In the genomic region with DNA sequence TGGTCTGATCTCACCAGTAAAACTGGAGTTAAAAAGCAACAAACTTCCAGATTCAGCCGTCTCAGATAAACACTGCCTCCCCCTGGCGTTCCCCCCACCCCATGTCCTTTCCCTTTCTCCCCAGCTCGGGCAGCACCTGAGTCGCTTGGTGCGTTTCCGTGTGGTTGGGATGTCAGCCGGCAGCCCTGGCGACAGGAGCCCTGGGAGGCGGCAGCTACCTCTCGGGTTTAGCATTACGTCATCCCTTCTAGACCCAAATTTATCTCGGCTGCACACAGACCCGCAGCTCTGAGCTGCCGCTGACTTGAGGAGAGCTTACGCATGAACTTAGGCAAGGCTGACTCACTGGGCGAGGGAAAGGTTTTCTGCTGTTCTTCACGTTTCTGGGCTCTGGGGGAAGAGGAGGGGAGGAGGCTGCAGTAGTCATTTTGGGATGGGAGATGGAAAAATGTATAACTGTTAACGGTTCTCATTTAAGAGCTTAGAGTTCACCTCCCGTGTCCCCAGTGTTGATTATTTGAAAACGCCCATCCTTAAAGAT, we compare ENCODE assay signal across 8 cellular contexts. TPM values are rescaled to one million over a fixed set of nuclear protein-coding genes. Genes with fewer than 3 reads are reported as not detected.
DNase-seq lines count a peak whose midpoint lies in the region; ATAC-seq and TF ChIP-seq lines count a peak whose summit lies in the region.

No MANE protein-coding gene starts in this region.

- ATAC-seq in GM19023 (IDR thresholded peaks at IDR 0.05; ENCODE audit: unreplicated experiment) (peak; percentile 42), HG03378 (IDR thresholded peaks at IDR 0.05; ENCODE audit: unreplicated experiment) (peak; percentile 77)
- ATAC-seq in natural killer cell treated with Interleukin-12 subunit alpha and Interleukin-12 subunit beta and Interleukin-15 and Interleukin-18, amount 100 ng/mL, for 72 hours, result peak in 1 of 2 donors; percentile 57

- H3K27ac Mint-ChIP-seq in activated T-helper 1 cell treated with anti-CD3 and anti-CD28 coated beads, Interleukin-12 subunit alpha, Interleukin-12 subunit beta, Interleukin-2, Interleukin-4 antibody, amounts not matched to agents 30 ng/mL and 10 ng/mL and 1 ng/mL, durations not matched to agents 14 hours and 24 hours and 36 hours, result peak overlapping the region; percentile 56
- H3K27ac Mint-ChIP-seq in natural killer cell treated with Interleukin-12 subunit alpha and Interleukin-12 subunit beta and Interleukin-15 and Interleukin-18, amount 100 ng/mL, for 72 hours, result peak overlapping the region; percentile 8 to 42

- TF ChIP-seq CTCF in PC-9 (conservative IDR thresholded peaks at IDR 0.05), result no peak

- H3K4me1 ChIP-seq in PC-9 (replicated peaks; ENCODE audit: insufficient read depth) (peaks cover 15% of the 10 kb centered on the region), subcutaneous abdominal adipose tissue (ENCODE audit: control insufficient read depth in 5 of 5, insufficient read depth in 5 of 5, low read length in 5 of 5) (peaks cover 5 to 19% (median 15%) of the 10 kb centered on the region in 5 donors)

- H3K36me3 ChIP-seq in PC-9 (ENCODE audit: low read depth) (no peaks in the 10 kb centered on the region), subcutaneous abdominal adipose tissue (ENCODE audit: control insufficient read depth in 5 of 5, insufficient read depth in 5 of 5, low read length in 5 of 5) (no peaks in the 10 kb centered on the region)

- H2AFZ ChIP-seq in PC-9, result peak overlapping the region; percentile 64; the same call in 1 of the 2 replicates

- DNase-seq in Ammon's horn (ENCODE audit: low spot score) (peak; percentile 85), PC-9 (peak; percentile 50 to 86), fibroblast of gingiva (ENCODE audit: low read depth) (peak; percentile 84)
- peak; percentile 78 for DNase-seq in activated T-helper 1 cell treated with anti-CD3 and anti-CD28 coated beads, Interleukin-12 subunit alpha, Interleukin-12 subunit beta, Interleukin-2, Interleukin-4 antibody, amounts not matched to agents 30 ng/mL and 10 ng/mL and 1 ng/mL, durations not matched to agents 14 hours and 24 hours and 36 hours (ENCODE audit: low spot score)
- peak; percentile 73 for DNase-seq in natural killer cell treated with Interleukin-12 subunit alpha and Interleukin-12 subunit beta and Interleukin-15 and Interleukin-18, amount 100 ng/mL, for 72 hours (ENCODE audit: low spot score)

- no peaks in the 10 kb centered on the region for H3K9me3 Mint-ChIP-seq in activated T-helper 1 cell treated with anti-CD3 and anti-CD28 coated beads, Interleukin-12 subunit alpha, Interleukin-12 subunit beta, Interleukin-2, Interleukin-4 antibody, amounts not matched to agents 30 ng/mL and 10 ng/mL and 1 ng/mL, durations not matched to agents 14 hours and 24 hours and 36 hours
- no peaks in the 10 kb centered on the region for H3K9me3 Mint-ChIP-seq in natural killer cell treated with Interleukin-12 subunit alpha and Interleukin-12 subunit beta and Interleukin-15 and Interleukin-18, amount 100 ng/mL, for 72 hours

- no TSS peak for BruUV-seq in PC-9 (replicated peaks; lab: Mats Ljungman, UMichigan)

- peak overlapping the region in 2 of 5 donors; percentile 31 to 51 for H3K9ac ChIP-seq in subcutaneous abdominal adipose tissue (ENCODE audit: low read length in 5 of 5)

- H3F3A ChIP-seq in PC-9 (ENCODE audit: insufficient read depth, low read depth), result peaks cover 3% of the 10 kb centered on the region; the same call in 1 of the 2 replicates

- POLR2A ChIA-PET in PC-9 (lab: Charles Lee; ENCODE audit: unreplicated experiment), result interaction anchor here (0.6 to 0.7 kb wide), 3 partner anchors 18 to 81 kb away, joined by 3 to 22 read pairs (median 14); no protein-coding TSS in a partner anchor

- intact Hi-C loops in PC-9 (cut with micrococcal nuclease; ENCODE audit: unreplicated experiment), result no loop called here
- intact Hi-C loops in activated T-helper 1 cell treated with anti-CD3 and anti-CD28 coated beads, Interleukin-12 subunit alpha, Interleukin-12 subunit beta, Interleukin-2, Interleukin-4 antibody, amounts not matched to agents 30 ng/mL and 10 ng/mL and 1 ng/mL, durations not matched to agents 14 hours and 24 hours and 36 hours (cut with micrococcal nuclease), result loop anchor here (1.0 to 10.0 kb wide), 3 partner anchors 10 to 643 kb away; no protein-coding TSS in a partner anchor

- no peaks in the 10 kb centered on the region for H3K79me2 ChIP-seq in PC-9 (ENCODE audit: low read depth)

- H3K4me2 ChIP-seq in PC-9, result peak overlapping the region; percentile 76

- peak overlapping the region; percentile 41; the same call in 1 of the 2 replicates for H3K4me3 ChIP-seq in PC-9
- H3K4me3 ChIP-seq in subcutaneous abdominal adipose tissue (ENCODE audit: low read depth in 1 of 5, low read length in 5 of 5), result peak overlapping the region; percentile 3 to 57 (median 38)

- peaks cover 13% of the 10 kb centered on the region for H3K36me3 Mint-ChIP-seq in activated T-helper 1 cell treated with anti-CD3 and anti-CD28 coated beads, Interleukin-12 subunit alpha, Interleukin-12 subunit beta, Interleukin-2, Interleukin-4 antibody, amounts not matched to agents 30 ng/mL and 10 ng/mL and 1 ng/mL, durations not matched to agents 14 hours and 24 hours and 36 hours (ENCODE audit: low read depth)
- H3K36me3 Mint-ChIP-seq in natural killer cell treated with Interleukin-12 subunit alpha and Interleukin-12 subunit beta and Interleukin-15 and Interleukin-18, amount 100 ng/mL, for 72 hours, result no peaks in the 10 kb centered on the region

- no peaks in the 10 kb centered on the region for H3K9me2 ChIP-seq in PC-9 (ENCODE audit: insufficient read depth)

- H3K4me1 Mint-ChIP-seq in activated T-helper 1 cell treated with anti-CD3 and anti-CD28 coated beads, Interleukin-12 subunit alpha, Interleukin-12 subunit beta, Interleukin-2, Interleukin-4 antibody, amounts not matched to agents 30 ng/mL and 10 ng/mL and 1 ng/mL, durations not matched to agents 14 hours and 24 hours and 36 hours (ENCODE audit: low read depth), result peaks cover 69% of the 10 kb centered on the region
- H3K4me1 Mint-ChIP-seq in natural killer cell treated with Interleukin-12 subunit alpha and Interleukin-12 subunit beta and Interleukin-15 and Interleukin-18, amount 100 ng/mL, for 72 hours (ENCODE audit: low read depth in 2 of 2), result peaks cover 22% of the 10 kb centered on the region in 2 donors

- H3K27me3 ChIP-seq in PC-9 (ENCODE audit: insufficient read depth, low read depth), result no peaks in the 10 kb centered on the region
- no peaks in the 10 kb centered on the region for H3K27me3 ChIP-seq in subcutaneous abdominal adipose tissue (ENCODE audit: control insufficient read depth in 5 of 5, insufficient read depth in 4 of 5, low read length in 5 of 5)

- CTCF ChIA-PET in PC-9 (lab: Charles Lee), result interaction anchor here (0.8 to 0.9 kb wide), 2 partner anchors 12 to 78 kb away, joined by 3 read pairs; no protein-coding TSS in a partner anchor

- H3K27ac ChIP-seq in PC-9 (no peak overlapping the region), subcutaneous abdominal adipose tissue (ENCODE audit: low read depth, low read length) (peak overlapping the region; percentile 23)

- no peaks in the 10 kb centered on the region for H3K27me3 Mint-ChIP-seq in activated T-helper 1 cell treated with anti-CD3 and anti-CD28 coated beads, Interleukin-12 subunit alpha, Interleukin-12 subunit beta, Interleukin-2, Interleukin-4 antibody, amounts not matched to agents 30 ng/mL and 10 ng/mL and 1 ng/mL, durations not matched to agents 14 hours and 24 hours and 36 hours (ENCODE audit: insufficient read depth)
- peaks cover 18 to 29% of the 10 kb centered on the region in 2 donors for H3K27me3 Mint-ChIP-seq in natural killer cell treated with Interleukin-12 subunit alpha and Interleukin-12 subunit beta and Interleukin-15 and Interleukin-18, amount 100 ng/mL, for 72 hours

- H4K20me1 ChIP-seq in PC-9 (ENCODE audit: insufficient read depth), result no peaks in the 10 kb centered on the region

- peak overlapping the region; percentile 65 for H3K4me3 Mint-ChIP-seq in activated T-helper 1 cell treated with anti-CD3 and anti-CD28 coated beads, Interleukin-12 subunit alpha, Interleukin-12 subunit beta, Interleukin-2, Interleukin-4 antibody, amounts not matched to agents 30 ng/mL and 10 ng/mL and 1 ng/mL, durations not matched to agents 14 hours and 24 hours and 36 hours
- H3K4me3 Mint-ChIP-seq in natural killer cell treated with Interleukin-12 subunit alpha and Interleukin-12 subunit beta and Interleukin-15 and Interleukin-18, amount 100 ng/mL, for 72 hours, result peak overlapping the region; percentile 46

- H3K9me3 ChIP-seq in PC-9 (ENCODE audit: insufficient read depth, low read depth) (no peaks in the 10 kb centered on the region), subcutaneous abdominal adipose tissue (ENCODE audit: control insufficient read depth in 5 of 5, low read length in 5 of 5) (no peaks in the 10 kb centered on the region)

RNA-seq across cellular contexts. Expression of gene MXI1, which starts 14.4 kb away (rescaled TPM):
- 25.8 and 25.9 TPM in 2 replicates for total RNA-seq in PC-9 (2021)
- total RNA-seq in activated T-helper 1 cell treated with anti-CD3 and anti-CD28 coated beads, Interleukin-12 subunit alpha, Interleukin-12 subunit beta, Interleukin-2, Interleukin-4 antibody, amounts not matched to agents 30 ng/mL and 10 ng/mL and 1 ng/mL, durations not matched to agents 14 hours and 24 hours and 36 hours, result 14.7 and 15.1 TPM in 2 replicates
- total RNA-seq in natural killer cell treated with Interleukin-12 subunit alpha and Interleukin-12 subunit beta and Interleukin-15 and Interleukin-18, amount 100 ng/mL, for 72 hours, result 1 to 10 TPM; 6.4 to 7.3 TPM
